Comparison of ENCODE assay signal across 1 cellular context in the genomic region with DNA sequence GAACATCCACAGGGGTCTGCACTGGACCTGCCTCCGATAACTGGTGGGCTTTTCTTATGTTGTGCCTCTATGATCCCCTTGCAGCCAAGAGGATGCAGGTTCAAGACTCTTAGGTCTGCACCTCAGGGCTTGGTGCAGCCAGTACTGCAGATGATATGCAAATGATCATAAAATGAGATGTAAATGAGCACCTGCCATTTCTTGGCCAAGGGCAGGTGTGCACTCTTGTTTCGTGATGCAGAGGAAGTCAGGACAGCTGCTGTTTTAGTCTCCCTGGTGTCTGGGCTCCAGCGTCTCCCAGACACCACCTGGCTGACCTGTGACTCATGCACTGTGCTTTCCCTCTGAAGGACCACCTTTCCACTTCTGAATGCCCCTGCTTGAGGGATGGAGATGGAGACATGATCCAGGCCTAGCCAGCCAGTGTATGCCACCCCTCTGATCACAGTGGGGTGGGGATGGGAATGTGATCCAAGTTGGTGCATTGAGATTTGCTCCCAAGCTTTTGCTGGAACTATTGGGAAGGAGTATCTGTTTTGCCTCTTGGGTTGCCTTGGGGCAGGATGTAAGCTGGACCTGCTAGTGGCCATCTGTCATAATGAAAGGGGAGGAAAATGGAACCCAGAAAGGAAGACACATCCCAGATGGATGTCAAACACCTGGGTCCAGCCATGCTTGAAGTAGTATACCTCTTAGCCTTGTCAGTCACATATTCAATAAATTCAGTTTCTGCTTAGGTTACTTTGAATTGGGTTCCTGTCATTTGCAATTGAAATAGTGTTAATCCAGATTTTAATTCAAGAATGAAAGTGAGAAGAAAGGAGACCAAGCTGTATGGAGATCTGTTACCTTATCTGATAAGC.
TF ChIP-seq lines count a peak whose summit lies in the region.

No MANE protein-coding gene starts in this region.

TF ChIP-seq in GM12878, 131 proteins besides CTCF, POLR2A, EP300 and RAD21:
- TF ChIP-seq SIX5 (IDR thresholded peaks at IDR 0.05; ENCODE audit: low read depth, low read length, severe bottlenecking) (no peak), TCF3 (IDR thresholded peaks at IDR 0.05; ENCODE audit: borderline replicate concordance, insufficient read depth, low read depth, low read length) (0 out of 2 replicates have a peak, but pooled peaks have one; percentile 8), TCF12 (IDR thresholded peaks at IDR 0.05; ENCODE audit: low read depth, low read length) (peak; percentile 66; the same call in 1 of the 2 replicates), HDGF (IDR thresholded peaks at IDR 0.05) (no peak), BCL3 (IDR thresholded peaks at IDR 0.05; ENCODE audit: borderline replicate concordance, insufficient read depth, low read depth, low read length, poor library complexity, severe bottlenecking) (no peak)
